Comparison of ENCODE assay signal across 25 cellular contexts in the genomic region with DNA sequence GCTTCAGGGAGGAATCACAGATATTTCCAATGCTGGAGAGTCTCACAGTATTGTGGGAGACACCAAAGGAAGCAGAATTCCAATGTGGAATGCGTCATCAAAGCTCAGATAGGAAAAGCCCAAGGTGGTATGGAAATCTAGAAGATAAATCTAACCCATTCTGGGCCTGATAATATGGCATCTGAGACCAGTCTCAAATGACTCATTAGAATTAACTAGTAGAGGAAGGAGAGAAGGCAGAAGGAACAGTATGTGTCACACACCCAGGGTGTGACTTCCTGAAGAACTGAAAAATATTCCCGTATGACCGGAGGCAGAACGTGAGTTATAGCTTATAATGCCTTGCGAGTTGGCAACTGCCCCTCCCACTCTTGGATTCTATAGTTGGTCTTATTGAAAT.
DNase-seq lines count a peak whose midpoint lies in the region; ATAC-seq and TF ChIP-seq lines count a peak whose summit lies in the region.
"Had no signal": no experiment of that assay in that cellular context is flagged by ENCODE, and none has a peak within 500 bp of the region (broad histone marks: within the 10 kb centered on the region; RNA-seq: fewer than 3 reads in every experiment).

No MANE protein-coding gene starts in this region.

- H3K27ac ChIP-seq in RWPE1 (no peak overlapping the region), esophagus muscularis mucosa (replicated peaks in 1 of 4) (peak overlapping the region in 3 of 4 donors; percentile 29 to 41 (median 39)), testis (no peak overlapping the region)
- H3K27ac ChIP-seq: lower lobe of right lung had no signal

- peaks cover 0 to 7% (median 0%) of the 10 kb centered on the region in 4 donors for H3K4me1 ChIP-seq in esophagus muscularis mucosa
- H3K4me1 ChIP-seq in testis, result no peaks in the 10 kb centered on the region

- DNase-seq in left ventricle myocardium superior, result no peak
- no peak for DNase-seq in cardiac septum (ENCODE audit: low spot score)
- DNase-seq in RWPE1 (ENCODE audit: low spot score), result peak; percentile 44
- DNase-seq in esophagus muscularis mucosa (ENCODE audit: extremely low spot score), result no peak
- DNase-seq in GDM1 (lab: John Stamatoyannopoulos, UW), result no peak
- no peak for DNase-seq in NOMO-1 treated with dmso at 0.1 percent for 144 hours (lab: John Stamatoyannopoulos, UW; ENCODE audit: unreplicated experiment)
- DNase-seq in testis, result no peak
- no peak for DNase-seq in NCI-H524 (lab: John Stamatoyannopoulos, UW)
- DNase-seq: activated CD4-positive, alpha-beta T cell treated with anti-CD3 and anti-CD28 coated beads for 36 hours; activated CD8-positive, alpha-beta memory T cell treated with anti-CD3 and anti-CD28 coated beads for 24 hours; activated gamma-delta T cell treated with Interleukin-2 at 50 U/mL for 16 hours; activated naive CD8-positive, alpha-beta T cell treated with anti-CD3 and anti-CD28 coated beads, Interleukin-2, amount 50 U/mL, for 24 hours; activated T-cell treated with anti-CD3 and anti-CD28 coated beads, Interleukin-2, amount 50 U/mL, for 1 hour; C1 segment of cervical spinal cord; Calu3; effector CD8-positive, alpha-beta T cell; esophagus squamous epithelium; islet precursor cell; lower lobe of right lung; MG63; NCI-H1417; OCI-M1; small intestine; stimulated activated CD4-positive, alpha-beta T cell treated with anti-CD3 and anti-CD28 coated beads, Interleukin-2, amount 100 ng/mL, for 24 hours; T-helper 1 cell had no signal

- no peaks in the 10 kb centered on the region for H3K27me3 ChIP-seq in esophagus muscularis mucosa
- H3K27me3 ChIP-seq in testis, result no peaks in the 10 kb centered on the region
- H3K27me3 ChIP-seq: esophagus squamous epithelium, MG63 had no signal

- CTCF ChIA-PET in RWPE1 (lab: Yijun Ruan, JAX), result no interaction called here

- intact Hi-C loops in left ventricle myocardium superior (cut with micrococcal nuclease) (no loop called here), cardiac septum (cut with DNase I) (loop anchor here (5.0 kb wide), 1 partner anchor 67 kb away; no protein-coding TSS in a partner anchor), esophagus muscularis mucosa (cut with DNase I) (no loop called here), testis (cut with DNase I; ENCODE audit: low total_unique reads) (no loop called here)

- TF ChIP-seq EP300 in esophagus muscularis mucosa (IDR thresholded peaks at IDR 0.05), result no peak

- H3K9me3 ChIP-seq in esophagus muscularis mucosa, result no peaks in the 10 kb centered on the region
- no peaks in the 10 kb centered on the region for H3K9me3 ChIP-seq in testis
- H3K9me3 ChIP-seq: esophagus squamous epithelium, lower lobe of right lung, MG63 had no signal

- TF ChIP-seq POLR2A in esophagus muscularis mucosa (IDR thresholded peaks at IDR 0.05; ENCODE audit: low read depth) (no peak), testis (IDR thresholded peaks at IDR 0.05) (no peak)

- H3K36me3 ChIP-seq in esophagus muscularis mucosa (no peaks in the 10 kb centered on the region), testis (ENCODE audit: low read depth, missing control alignments) (no peaks in the 10 kb centered on the region)
- H3K36me3 ChIP-seq: esophagus squamous epithelium, lower lobe of right lung, MG63 had no signal

- POLR2A ChIA-PET in RWPE1 (lab: Yijun Ruan, JAX; ENCODE audit: low non-redundant PET), result no interaction called here

- H3K4me3 ChIP-seq in esophagus muscularis mucosa (no peak overlapping the region), testis (no peak overlapping the region)
- H3K4me3 ChIP-seq: esophagus squamous epithelium, lower lobe of right lung, MG63 had no signal

- peak; percentile 28 for ATAC-seq in left ventricle myocardium superior
- ATAC-seq: activated CD4-positive, alpha-beta T cell treated with anti-CD3 and anti-CD28 coated beads for 36 hours; activated naive CD8-positive, alpha-beta T cell treated with anti-CD3 and anti-CD28 coated beads, Interleukin-2, amount 50 U/mL, for 24 hours; lower lobe of right lung had no signal

- TF ChIP-seq CTCF in RWPE1 (conservative IDR thresholded peaks at IDR 0.05; ENCODE audit: low read depth) (no peak), esophagus muscularis mucosa (IDR thresholded peaks at IDR 0.05) (no peak), testis (IDR thresholded peaks at IDR 0.05) (no peak)

- WGBS in esophagus muscularis mucosa, result 67% methylated on average over 5 of the region's 5 CpGs
- 84 to 86% methylated on average over 5 of the region's 5 CpGs for WGBS in testis, 2 donors

Comparison
In these comparisons a context has a peak if more than half of its experiments do, and no peak if none do; other contexts are left out.
1. H3K27ac ChIP-seq: peak in esophagus muscularis mucosa (3 of 4); none in RWPE1 (single experiment) and testis (0 of 2).